Comparison of ENCODE assay signal across 1 cellular context in the genomic region with DNA sequence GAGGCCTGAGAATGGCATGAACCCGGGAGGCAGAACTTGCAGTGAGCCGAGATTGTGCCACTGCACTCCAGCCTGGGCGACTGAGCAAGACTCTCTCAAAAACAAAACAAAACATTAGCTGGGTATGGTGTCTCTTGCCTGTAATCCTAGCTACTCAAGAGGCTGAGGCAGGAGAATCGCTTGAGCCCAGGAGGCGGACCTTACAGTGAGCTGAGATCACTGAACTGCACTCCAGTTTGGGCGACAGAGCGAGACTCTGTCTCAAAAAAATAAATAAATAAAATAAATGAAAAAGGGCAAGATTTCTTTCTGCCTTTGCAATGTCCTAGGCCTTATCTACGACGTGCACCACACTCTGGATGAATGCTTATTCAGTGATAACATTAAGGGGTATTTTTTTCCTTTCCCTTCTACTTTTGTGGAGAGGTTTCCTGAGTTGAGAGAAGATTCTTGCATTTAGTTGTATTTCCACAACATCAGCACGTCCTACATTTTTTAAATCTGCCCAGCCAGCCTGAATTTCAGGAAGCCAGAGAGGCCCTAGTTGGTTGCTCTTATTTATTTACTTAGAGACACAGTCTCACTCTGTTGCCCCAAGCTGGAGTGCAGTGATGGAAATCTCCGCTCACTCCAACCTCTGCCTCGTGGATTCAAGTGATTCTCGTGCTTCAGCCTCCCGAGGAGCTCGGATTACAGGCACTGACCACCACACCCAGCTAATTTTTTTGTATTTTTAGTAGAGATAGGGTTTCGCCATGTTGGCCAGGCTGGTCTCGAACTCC.
A peak's percentile ranks its signal among the peaks of the same experiment; 100 is the strongest.
TF ChIP-seq lines count a peak whose summit lies in the region.

No MANE protein-coding gene starts in this region.

TF ChIP-seq in K562, 482 proteins besides CTCF, POLR2A, EP300 and RAD21 (continues in another document):
- TF ChIP-seq HLTF (IDR thresholded peaks at IDR 0.05) (no peak), TRIM28 (IDR thresholded peaks at IDR 0.05) (no peak), SAP30 (IDR thresholded peaks at IDR 0.05; ENCODE audit: borderline replicate concordance, insufficient read depth, low read depth, low read length, poor library complexity, severe bottlenecking) (no peak), PTTG1 (tag; IDR thresholded peaks at IDR 0.05; ENCODE audit: low read depth) (no peak), ZNF57 (CRISPR knock-in tag; IDR thresholded peaks at IDR 0.05) (no peak), ATF7 (IDR thresholded peaks at IDR 0.05) (no peak), PHB2 (IDR thresholded peaks at IDR 0.05; ENCODE audit: low read depth) (no peak), SOX6 (IDR thresholded peaks at IDR 0.05) (peak; percentile 56), ESRRA (IDR thresholded peaks at IDR 0.05; ENCODE audit: borderline replicate concordance, low read depth) (no peak), HNRNPH1 (optimal IDR thresholded peaks at IDR 0.05; ENCODE audit: low read depth, low read length) (no peak), HDAC6 (IDR thresholded peaks at IDR 0.05; ENCODE audit: low read depth, low read length) (no peak), CBFA2T2 (conservative IDR thresholded peaks at IDR 0.05) (peak; percentile 55), TCF3 (CRISPR knock-in tag; IDR thresholded peaks at IDR 0.05) (peak; percentile 77), TBL1XR1 (IDR thresholded peaks at IDR 0.05; ENCODE audit: low read length in 2 of 2) (no peak), CBFA2T3 (IDR thresholded peaks at IDR 0.05) (peak; percentile 74), MCM2 (IDR thresholded peaks at IDR 0.05; ENCODE audit: low read depth) (no peak), MYC (IDR thresholded peaks at IDR 0.05; ENCODE audit: low read depth, low read length) (no peak), MYC (CRISPR knock-in tag; IDR thresholded peaks at IDR 0.05; ENCODE audit: borderline replicate concordance, low read depth) (no peak), JUN (IDR thresholded peaks at IDR 0.05; ENCODE audit: borderline replicate concordance, low read depth, low read length) (no peak), JUN (CRISPR knock-in tag; IDR thresholded peaks at IDR 0.05; ENCODE audit: borderline replicate concordance) (no peak), SMARCE1 (IDR thresholded peaks at IDR 0.05) (peak; percentile 68; the same call in 1 of the 2 replicates), CBX8 (IDR thresholded peaks at IDR 0.05; ENCODE audit: borderline replicate concordance, extremely low read depth, low read depth, low read length, poor library complexity, severe bottlenecking) (no peak), TAL1 (IDR thresholded peaks at IDR 0.05) (peak; percentile 83), SIN3A (IDR thresholded peaks at IDR 0.05; ENCODE audit: borderline replicate concordance in 2 of 2, control insufficient read depth in 1 of 2, low read depth in 2 of 2, low read length in 2 of 2) (no peak), HMG20B (CRISPR knock-in tag; IDR thresholded peaks at IDR 0.05) (no peak), TOE1 (IDR thresholded peaks at IDR 0.05; ENCODE audit: borderline replicate concordance) (no peak), TOE1 (CRISPR knock-in tag; IDR thresholded peaks at IDR 0.05; ENCODE audit: borderline replicate concordance, low read depth) (no peak), MCM3 (IDR thresholded peaks at IDR 0.05) (no peak), SMARCA4 (IDR thresholded peaks at IDR 0.05) (peak; percentile 60; the same call in 1 of the 2 replicates), HDAC1 (IDR thresholded peaks at IDR 0.05) (no peak), ADNP (tag; IDR thresholded peaks at IDR 0.05) (no peak), GABPB2 (CRISPR knock-in tag; conservative IDR thresholded peaks at IDR 0.05) (no peak), STAT5A (IDR thresholded peaks at IDR 0.05; ENCODE audit: borderline replicate concordance, low read length) (0 out of 2 replicates have a peak, but pooled peaks have one; percentile 25), ZNF143 (CRISPR knock-in tag; IDR thresholded peaks at IDR 0.05) (no peak), STAG1 (CRISPR knock-in tag; IDR thresholded peaks at IDR 0.05; ENCODE audit: borderline replicate concordance) (no peak), ZNF699 (CRISPR knock-in tag; IDR thresholded peaks at IDR 0.05; ENCODE audit: insufficient replicate concordance) (no peak), STAT5B (CRISPR knock-in tag; IDR thresholded peaks at IDR 0.05) (no peak), TAF7 (tag; IDR thresholded peaks at IDR 0.05) (no peak), BCOR (IDR thresholded peaks at IDR 0.05) (no peak), ZNF140 (CRISPR knock-in tag; IDR thresholded peaks at IDR 0.05) (no peak), KDM1A (IDR thresholded peaks at IDR 0.05) (peak; percentile 32 to 43; a peak in 2 of 4 replicates), DPF2 (IDR thresholded peaks at IDR 0.05) (peak; percentile 61; the same call in 1 of the 2 replicates), JUND (IDR thresholded peaks at IDR 0.05; ENCODE audit: borderline replicate concordance, low read depth, low read length) (no peak), JUND (tag; IDR thresholded peaks at IDR 0.05; ENCODE audit: borderline replicate concordance, low read depth, low read length) (no peak), FOSL1 (tag; conservative IDR thresholded peaks at IDR 0.05) (no peak), FOXJ3 (CRISPR knock-in tag; IDR thresholded peaks at IDR 0.05) (no peak), NEUROD1 (IDR thresholded peaks at IDR 0.05; ENCODE audit: borderline replicate concordance, low read depth, low read length, partially characterized antibody) (no peak)
- TF ChIP-seq, protein P1, sequence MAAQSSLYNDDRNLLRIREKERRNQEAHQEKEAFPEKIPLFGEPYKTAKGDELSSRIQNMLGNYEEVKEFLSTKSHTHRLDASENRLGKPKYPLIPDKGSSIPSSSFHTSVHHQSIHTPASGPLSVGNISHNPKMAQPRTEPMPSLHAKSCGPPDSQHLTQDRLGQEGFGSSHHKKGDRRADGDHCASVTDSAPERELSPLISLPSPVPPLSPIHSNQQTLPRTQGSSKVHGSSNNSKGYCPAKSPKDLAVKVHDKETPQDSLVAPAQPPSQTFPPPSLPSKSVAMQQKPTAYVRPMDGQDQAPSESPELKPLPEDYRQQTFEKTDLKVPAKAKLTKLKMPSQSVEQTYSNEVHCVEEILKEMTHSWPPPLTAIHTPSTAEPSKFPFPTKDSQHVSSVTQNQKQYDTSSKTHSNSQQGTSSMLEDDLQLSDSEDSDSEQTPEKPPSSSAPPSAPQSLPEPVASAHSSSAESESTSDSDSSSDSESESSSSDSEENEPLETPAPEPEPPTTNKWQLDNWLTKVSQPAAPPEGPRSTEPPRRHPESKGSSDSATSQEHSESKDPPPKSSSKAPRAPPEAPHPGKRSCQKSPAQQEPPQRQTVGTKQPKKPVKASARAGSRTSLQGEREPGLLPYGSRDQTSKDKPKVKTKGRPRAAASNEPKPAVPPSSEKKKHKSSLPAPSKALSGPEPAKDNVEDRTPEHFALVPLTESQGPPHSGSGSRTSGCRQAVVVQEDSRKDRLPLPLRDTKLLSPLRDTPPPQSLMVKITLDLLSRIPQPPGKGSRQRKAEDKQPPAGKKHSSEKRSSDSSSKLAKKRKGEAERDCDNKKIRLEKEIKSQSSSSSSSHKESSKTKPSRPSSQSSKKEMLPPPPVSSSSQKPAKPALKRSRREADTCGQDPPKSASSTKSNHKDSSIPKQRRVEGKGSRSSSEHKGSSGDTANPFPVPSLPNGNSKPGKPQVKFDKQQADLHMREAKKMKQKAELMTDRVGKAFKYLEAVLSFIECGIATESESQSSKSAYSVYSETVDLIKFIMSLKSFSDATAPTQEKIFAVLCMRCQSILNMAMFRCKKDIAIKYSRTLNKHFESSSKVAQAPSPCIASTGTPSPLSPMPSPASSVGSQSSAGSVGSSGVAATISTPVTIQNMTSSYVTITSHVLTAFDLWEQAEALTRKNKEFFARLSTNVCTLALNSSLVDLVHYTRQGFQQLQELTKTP (IDR thresholded peaks at IDR 0.05; ENCODE audit: low read depth in 1 of 2, partially characterized antibody in 2 of 2), result no peak
- TF ChIP-seq, protein P2, sequence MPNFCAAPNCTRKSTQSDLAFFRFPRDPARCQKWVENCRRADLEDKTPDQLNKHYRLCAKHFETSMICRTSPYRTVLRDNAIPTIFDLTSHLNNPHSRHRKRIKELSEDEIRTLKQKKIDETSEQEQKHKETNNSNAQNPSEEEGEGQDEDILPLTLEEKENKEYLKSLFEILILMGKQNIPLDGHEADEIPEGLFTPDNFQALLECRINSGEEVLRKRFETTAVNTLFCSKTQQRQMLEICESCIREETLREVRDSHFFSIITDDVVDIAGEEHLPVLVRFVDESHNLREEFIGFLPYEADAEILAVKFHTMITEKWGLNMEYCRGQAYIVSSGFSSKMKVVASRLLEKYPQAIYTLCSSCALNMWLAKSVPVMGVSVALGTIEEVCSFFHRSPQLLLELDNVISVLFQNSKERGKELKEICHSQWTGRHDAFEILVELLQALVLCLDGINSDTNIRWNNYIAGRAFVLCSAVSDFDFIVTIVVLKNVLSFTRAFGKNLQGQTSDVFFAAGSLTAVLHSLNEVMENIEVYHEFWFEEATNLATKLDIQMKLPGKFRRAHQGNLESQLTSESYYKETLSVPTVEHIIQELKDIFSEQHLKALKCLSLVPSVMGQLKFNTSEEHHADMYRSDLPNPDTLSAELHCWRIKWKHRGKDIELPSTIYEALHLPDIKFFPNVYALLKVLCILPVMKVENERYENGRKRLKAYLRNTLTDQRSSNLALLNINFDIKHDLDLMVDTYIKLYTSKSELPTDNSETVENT (CRISPR knock-in tag; IDR thresholded peaks at IDR 0.05), result no peak
- TF ChIP-seq, protein P3, sequence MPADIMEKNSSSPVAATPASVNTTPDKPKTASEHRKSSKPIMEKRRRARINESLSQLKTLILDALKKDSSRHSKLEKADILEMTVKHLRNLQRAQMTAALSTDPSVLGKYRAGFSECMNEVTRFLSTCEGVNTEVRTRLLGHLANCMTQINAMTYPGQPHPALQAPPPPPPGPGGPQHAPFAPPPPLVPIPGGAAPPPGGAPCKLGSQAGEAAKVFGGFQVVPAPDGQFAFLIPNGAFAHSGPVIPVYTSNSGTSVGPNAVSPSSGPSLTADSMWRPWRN (IDR thresholded peaks at IDR 0.05; ENCODE audit: low read depth), result no peak
- TF ChIP-seq, protein P4, sequence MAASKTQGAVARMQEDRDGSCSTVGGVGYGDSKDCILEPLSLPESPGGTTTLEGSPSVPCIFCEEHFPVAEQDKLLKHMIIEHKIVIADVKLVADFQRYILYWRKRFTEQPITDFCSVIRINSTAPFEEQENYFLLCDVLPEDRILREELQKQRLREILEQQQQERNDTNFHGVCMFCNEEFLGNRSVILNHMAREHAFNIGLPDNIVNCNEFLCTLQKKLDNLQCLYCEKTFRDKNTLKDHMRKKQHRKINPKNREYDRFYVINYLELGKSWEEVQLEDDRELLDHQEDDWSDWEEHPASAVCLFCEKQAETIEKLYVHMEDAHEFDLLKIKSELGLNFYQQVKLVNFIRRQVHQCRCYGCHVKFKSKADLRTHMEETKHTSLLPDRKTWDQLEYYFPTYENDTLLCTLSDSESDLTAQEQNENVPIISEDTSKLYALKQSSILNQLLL (CRISPR knock-in tag; IDR thresholded peaks at IDR 0.05; ENCODE audit: borderline replicate concordance), result no peak
- TF ChIP-seq, protein P5, sequence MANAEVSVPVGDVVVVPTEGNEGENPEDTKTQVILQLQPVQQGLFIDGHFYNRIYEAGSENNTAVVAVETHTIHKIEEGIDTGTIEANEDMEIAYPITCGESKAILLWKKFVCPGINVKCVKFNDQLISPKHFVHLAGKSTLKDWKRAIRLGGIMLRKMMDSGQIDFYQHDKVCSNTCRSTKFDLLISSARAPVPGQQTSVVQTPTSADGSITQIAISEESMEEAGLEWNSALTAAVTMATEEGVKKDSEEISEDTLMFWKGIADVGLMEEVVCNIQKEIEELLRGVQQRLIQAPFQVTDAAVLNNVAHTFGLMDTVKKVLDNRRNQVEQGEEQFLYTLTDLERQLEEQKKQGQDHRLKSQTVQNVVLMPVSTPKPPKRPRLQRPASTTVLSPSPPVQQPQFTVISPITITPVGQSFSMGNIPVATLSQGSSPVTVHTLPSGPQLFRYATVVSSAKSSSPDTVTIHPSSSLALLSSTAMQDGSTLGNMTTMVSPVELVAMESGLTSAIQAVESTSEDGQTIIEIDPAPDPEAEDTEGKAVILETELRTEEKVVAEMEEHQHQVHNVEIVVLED (CRISPR knock-in tag; IDR thresholded peaks at IDR 0.05), result no peak
- TF ChIP-seq, protein P6, sequence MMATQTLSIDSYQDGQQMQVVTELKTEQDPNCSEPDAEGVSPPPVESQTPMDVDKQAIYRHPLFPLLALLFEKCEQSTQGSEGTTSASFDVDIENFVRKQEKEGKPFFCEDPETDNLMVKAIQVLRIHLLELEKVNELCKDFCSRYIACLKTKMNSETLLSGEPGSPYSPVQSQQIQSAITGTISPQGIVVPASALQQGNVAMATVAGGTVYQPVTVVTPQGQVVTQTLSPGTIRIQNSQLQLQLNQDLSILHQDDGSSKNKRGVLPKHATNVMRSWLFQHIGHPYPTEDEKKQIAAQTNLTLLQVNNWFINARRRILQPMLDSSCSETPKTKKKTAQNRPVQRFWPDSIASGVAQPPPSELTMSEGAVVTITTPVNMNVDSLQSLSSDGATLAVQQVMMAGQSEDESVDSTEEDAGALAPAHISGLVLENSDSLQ (IDR thresholded peaks at IDR 0.05), result no peak
- TF ChIP-seq, protein P7, sequence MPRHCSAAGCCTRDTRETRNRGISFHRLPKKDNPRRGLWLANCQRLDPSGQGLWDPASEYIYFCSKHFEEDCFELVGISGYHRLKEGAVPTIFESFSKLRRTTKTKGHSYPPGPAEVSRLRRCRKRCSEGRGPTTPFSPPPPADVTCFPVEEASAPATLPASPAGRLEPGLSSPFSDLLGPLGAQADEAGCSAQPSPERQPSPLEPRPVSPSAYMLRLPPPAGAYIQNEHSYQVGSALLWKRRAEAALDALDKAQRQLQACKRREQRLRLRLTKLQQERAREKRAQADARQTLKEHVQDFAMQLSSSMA (CRISPR knock-in tag; IDR thresholded peaks at IDR 0.05), result no peak
- TF ChIP-seq, protein P8, sequence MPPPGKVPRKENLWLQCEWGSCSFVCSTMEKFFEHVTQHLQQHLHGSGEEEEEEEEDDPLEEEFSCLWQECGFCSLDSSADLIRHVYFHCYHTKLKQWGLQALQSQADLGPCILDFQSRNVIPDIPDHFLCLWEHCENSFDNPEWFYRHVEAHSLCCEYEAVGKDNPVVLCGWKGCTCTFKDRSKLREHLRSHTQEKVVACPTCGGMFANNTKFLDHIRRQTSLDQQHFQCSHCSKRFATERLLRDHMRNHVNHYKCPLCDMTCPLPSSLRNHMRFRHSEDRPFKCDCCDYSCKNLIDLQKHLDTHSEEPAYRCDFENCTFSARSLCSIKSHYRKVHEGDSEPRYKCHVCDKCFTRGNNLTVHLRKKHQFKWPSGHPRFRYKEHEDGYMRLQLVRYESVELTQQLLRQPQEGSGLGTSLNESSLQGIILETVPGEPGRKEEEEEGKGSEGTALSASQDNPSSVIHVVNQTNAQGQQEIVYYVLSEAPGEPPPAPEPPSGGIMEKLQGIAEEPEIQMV (tag; conservative IDR thresholded peaks at IDR 0.05; ENCODE audit: low read depth), result no peak
- TF ChIP-seq, protein P9, sequence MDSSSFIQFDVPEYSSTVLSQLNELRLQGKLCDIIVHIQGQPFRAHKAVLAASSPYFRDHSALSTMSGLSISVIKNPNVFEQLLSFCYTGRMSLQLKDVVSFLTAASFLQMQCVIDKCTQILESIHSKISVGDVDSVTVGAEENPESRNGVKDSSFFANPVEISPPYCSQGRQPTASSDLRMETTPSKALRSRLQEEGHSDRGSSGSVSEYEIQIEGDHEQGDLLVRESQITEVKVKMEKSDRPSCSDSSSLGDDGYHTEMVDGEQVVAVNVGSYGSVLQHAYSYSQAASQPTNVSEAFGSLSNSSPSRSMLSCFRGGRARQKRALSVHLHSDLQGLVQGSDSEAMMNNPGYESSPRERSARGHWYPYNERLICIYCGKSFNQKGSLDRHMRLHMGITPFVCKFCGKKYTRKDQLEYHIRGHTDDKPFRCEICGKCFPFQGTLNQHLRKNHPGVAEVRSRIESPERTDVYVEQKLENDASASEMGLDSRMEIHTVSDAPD (CRISPR knock-in tag; IDR thresholded peaks at IDR 0.05), result no peak
